ENCODE assay signal across 17 cellular contexts in genomic region chr2:185316383-185316782, GRCh38.
A peak's percentile ranks its signal among the peaks of the same experiment; 100 is the strongest.
DNase-seq lines count a peak whose midpoint lies in the region; ATAC-seq and TF ChIP-seq lines count a peak whose summit lies in the region.
"Had no signal": no experiment of that assay in that cellular context is flagged by ENCODE, and none has a peak within 500 bp of the region (broad histone marks: within the 10 kb centered on the region; RNA-seq: fewer than 3 reads in every experiment).

No MANE protein-coding gene starts in this region.

- intact Hi-C loops in left cardiac atrium (cut with DNase I): no loop called here

- DNase-seq in left cardiac atrium (no peak), RWPE1 (ENCODE audit: low spot score) (no peak), HK-2 (ENCODE audit: unreplicated experiment) (no peak)
- DNase-seq: activated naive CD8-positive, alpha-beta T cell treated with anti-CD3 and anti-CD28 coated beads, Interleukin-2, amount 50 U/mL, for 24 hours; AML-193; caudate nucleus; effector memory CD4-positive, alpha-beta T cell; nephron progenitor cell; NK-92 treated with Interleukin-12 subunit alpha and Interleukin-12 subunit beta, amount 100 ng/mL, for 24 hours; psoas muscle; T-helper 17 cell had no signal

- TF ChIP-seq CTCF in RWPE1 (conservative IDR thresholded peaks at IDR 0.05; ENCODE audit: low read depth): no peak

- no peak overlapping the region for H3K27ac ChIP-seq in RWPE1
- H3K27ac ChIP-seq: psoas muscle had no signal

- ATAC-seq in GM18498 (IDR thresholded peaks at IDR 0.05; ENCODE audit: unreplicated experiment): peak; percentile 52
- ATAC-seq in GM19023 (IDR thresholded peaks at IDR 0.05; ENCODE audit: unreplicated experiment): peak; percentile 83
- peak; percentile 47 for ATAC-seq in HG02763 (IDR thresholded peaks at IDR 0.05; ENCODE audit: unreplicated experiment)
- ATAC-seq in HG03565 (IDR thresholded peaks at IDR 0.05; ENCODE audit: unreplicated experiment): peak; percentile 81
- ATAC-seq in left cardiac atrium: no peak
- ATAC-seq in HG03439 (IDR thresholded peaks at IDR 0.05; ENCODE audit: unreplicated experiment): no peak
- ATAC-seq: activated naive CD8-positive, alpha-beta T cell treated with anti-CD3 and anti-CD28 coated beads, Interleukin-2, amount 50 U/mL, for 24 hours; GM23338; psoas muscle; T-helper 17 cell had no signal

- CTCF ChIA-PET in RWPE1 (lab: Yijun Ruan, JAX): no interaction called here

- POLR2A ChIA-PET in RWPE1 (lab: Yijun Ruan, JAX; ENCODE audit: low non-redundant PET): no interaction called here

Comparison
In these comparisons a context has a peak if more than half of its experiments do, and no peak if none do; other contexts are left out.
1. ATAC-seq: peak in GM18498 (single experiment), GM19023 (single experiment), HG02763 (single experiment) and HG03565 (single experiment); none in left cardiac atrium (0 of 2) and HG03439 (single experiment).